Comparison of ENCODE assay signal across 12 cellular contexts in genomic region chr5:157486861-157487260, GRCh38. TPM values are rescaled to one million over a fixed set of nuclear protein-coding genes. Genes with fewer than 3 reads are reported as not detected.
DNase-seq lines count a peak whose midpoint lies in the region; ATAC-seq and TF ChIP-seq lines count a peak whose summit lies in the region.
"Had no signal": no experiment of that assay in that cellular context is flagged by ENCODE, and none has a peak within 500 bp of the region (broad histone marks: within the 10 kb centered on the region; RNA-seq: fewer than 3 reads in every experiment).

No MANE protein-coding gene starts in this region.

- CTCF ChIA-PET in CD4-positive, alpha-beta memory T cell (lab: Charles Lee; ENCODE audit: partially characterized antibody) = interaction anchor here (0.9 to 3.6 kb wide), 6 partner anchors 11 to 257 kb away, joined by 3 to 18 read pairs (median 6); partner anchors contain the start of gene LSM11

- H3K9me3 ChIP-seq in CD4-positive, alpha-beta memory T cell (ENCODE audit: control insufficient read depth in 1 of 2, low read length in 2 of 2) = no peaks in the 10 kb centered on the region
- no peaks in the 10 kb centered on the region for H3K9me3 ChIP-seq in H9 (ENCODE audit: control insufficient read depth, low read depth, low read length)
- H3K9me3 ChIP-seq: tibial artery had no signal

- H3K56ac ChIP-seq in H9 (ENCODE audit: insufficient read length, low read depth, low read length) = no peak overlapping the region

- WGBS in H9 (ENCODE audit: extremely low coverage, insufficient read length, low lambda C conversion rate) = no CpG with 5 or more reads among the region's 3 CpGs

- H2BK20ac ChIP-seq in H9 (ENCODE audit: low read depth, low read length, poor library complexity, severe bottlenecking) = no peak overlapping the region

- H2BK15ac ChIP-seq in H9 (ENCODE audit: low read depth, low read length) = no peak overlapping the region

- no peak overlapping the region for H3K14ac ChIP-seq in H9 (ENCODE audit: insufficient read depth, low read length)

- H3T11ph ChIP-seq in H9 (ENCODE audit: low read length) = no peak overlapping the region

- H3K9me3 Mint-ChIP-seq in CD4-positive, alpha-beta memory T cell = peaks cover 0 to 2% (median 0%) of the 10 kb centered on the region in 8 donors
- no peaks in the 10 kb centered on the region for H3K9me3 Mint-ChIP-seq in activated T-helper 17 cell treated with anti-CD3 and anti-CD28 coated beads, Interleukin-2, amount 50 U/mL, for 72 hours
- H3K9me3 Mint-ChIP-seq in H9 = no peaks in the 10 kb centered on the region

- no peak overlapping the region for H4K5ac ChIP-seq in H9 (ENCODE audit: insufficient read length, low read depth, low read length)

- no peak overlapping the region for H2AFZ ChIP-seq in H9 (ENCODE audit: low read length)

- peak overlapping the region; percentile 34 for H3K27ac ChIP-seq in CD4-positive, alpha-beta memory T cell (ENCODE audit: low read depth, low read length)
- no peak overlapping the region for H3K27ac ChIP-seq in H9 (ENCODE audit: insufficient read length, low read depth, low read length)
- H3K27ac ChIP-seq: tibial artery had no signal

- no peak overlapping the region for H3K23ac ChIP-seq in H9 (ENCODE audit: insufficient read length, low read depth, low read length)

- H3K36me3 Mint-ChIP-seq in CD4-positive, alpha-beta memory T cell = peaks cover 72 to 88% of the 10 kb centered on the region in 2 donors
- peaks cover 100% of the 10 kb centered on the region for H3K36me3 Mint-ChIP-seq in activated T-helper 17 cell treated with anti-CD3 and anti-CD28 coated beads, Interleukin-2, amount 50 U/mL, for 72 hours (ENCODE audit: low read depth)
- peaks cover 3 to 27% (median 17%) of the 10 kb centered on the region in 3 experiments; a peak in 6 of 7 replicates for H3K36me3 Mint-ChIP-seq in H9 (ENCODE audit: insufficient read depth in 1 of 3, low read depth in 3 of 3)

- H3K4me2 ChIP-seq in H9 (ENCODE audit: insufficient read depth, insufficient read length, low read length) = no peak overlapping the region

- DNase-seq in CD4-positive, alpha-beta memory T cell = no peak
- DNase-seq in DMS53 treated with DMSO at 0.1 percent for 48 hours (lab: John Stamatoyannopoulos, UW; ENCODE audit: unreplicated experiment) (no peak), H9 (no peak), DMS79 treated with DMSO at 0.1 percent for 48 hours (lab: John Stamatoyannopoulos, UW) (no peak)
- DNase-seq: midbrain, NCI-H1930, tibial artery had no signal

- peaks cover 22 to 32% (median 26%) of the 10 kb centered on the region in 4 donors for H3K4me1 Mint-ChIP-seq in CD4-positive, alpha-beta memory T cell
- peaks cover 10% of the 10 kb centered on the region for H3K4me1 Mint-ChIP-seq in activated T-helper 17 cell treated with anti-CD3 and anti-CD28 coated beads, Interleukin-2, amount 50 U/mL, for 72 hours
- H3K4me1 Mint-ChIP-seq in H9 = no peaks in the 10 kb centered on the region

- H4K20me1 ChIP-seq in H9 (ENCODE audit: control insufficient read depth, insufficient read depth, insufficient read length) = no peaks in the 10 kb centered on the region

- no peak overlapping the region for H4K8ac ChIP-seq in H9 (replicated peaks; ENCODE audit: insufficient read length, low read depth, low read length)

- H3K4me3 Mint-ChIP-seq in CD4-positive, alpha-beta memory T cell = peak overlapping the region in 5 of 8 donors; percentile 18 to 59 (median 34)
- H3K4me3 Mint-ChIP-seq in activated T-helper 17 cell treated with anti-CD3 and anti-CD28 coated beads, Interleukin-2, amount 50 U/mL, for 72 hours = no peak overlapping the region
- no peak overlapping the region for H3K4me3 Mint-ChIP-seq in H9

- H4K91ac ChIP-seq in H9 (ENCODE audit: insufficient read length, low read depth, low read length) = no peak overlapping the region

- no peak for TF ChIP-seq CTCF in H9 (conservative IDR thresholded peaks at IDR 0.05)

- ATAC-seq in GM18873 (IDR thresholded peaks at IDR 0.05; ENCODE audit: low FRiP score, unreplicated experiment) = peak; percentile 34
- peak; percentile 53 for ATAC-seq in HG02852 (IDR thresholded peaks at IDR 0.05; ENCODE audit: unreplicated experiment)
- no peak for ATAC-seq in activated T-helper 17 cell treated with anti-CD3 and anti-CD28 coated beads, Interleukin-2, amount 50 U/mL, for 72 hours (replicated peaks)
- ATAC-seq in GM18907 (IDR thresholded peaks at IDR 0.05; ENCODE audit: unreplicated experiment) = no peak

- H2BK5ac ChIP-seq in H9 (ENCODE audit: insufficient read length, low read length) = no peak overlapping the region

- intact Hi-C loops in CD4-positive, alpha-beta memory T cell (cut with micrococcal nuclease) = no loop called here

- no peak overlapping the region for H2BK12ac ChIP-seq in H9 (ENCODE audit: insufficient read length, low read depth, low read length)

- no peaks in the 10 kb centered on the region for H3K27me3 Mint-ChIP-seq in CD4-positive, alpha-beta memory T cell
- no peaks in the 10 kb centered on the region for H3K27me3 Mint-ChIP-seq in activated T-helper 17 cell treated with anti-CD3 and anti-CD28 coated beads, Interleukin-2, amount 50 U/mL, for 72 hours
- no peaks in the 10 kb centered on the region for H3K27me3 Mint-ChIP-seq in H9 (ENCODE audit: low read depth)

- peak overlapping the region; percentile 36 to 95 (median 83) for H3K27ac Mint-ChIP-seq in CD4-positive, alpha-beta memory T cell
- H3K27ac Mint-ChIP-seq in activated T-helper 17 cell treated with anti-CD3 and anti-CD28 coated beads, Interleukin-2, amount 50 U/mL, for 72 hours = peak overlapping the region; percentile 46
- no peak overlapping the region for H3K27ac Mint-ChIP-seq in H9

- H3K36me3 ChIP-seq in CD4-positive, alpha-beta memory T cell (ENCODE audit: insufficient read depth, low read length) = peaks cover 72% of the 10 kb centered on the region

- no peaks in the 10 kb centered on the region for H3K79me1 ChIP-seq in H9 (ENCODE audit: insufficient read depth, low read depth, low read length, poor library complexity, severe bottlenecking)

- no peaks in the 10 kb centered on the region for H3K23me2 ChIP-seq in H9 (ENCODE audit: insufficient read length, low read depth, low read length, poor library complexity, severe bottlenecking)

- H3K79me2 ChIP-seq in H9 (ENCODE audit: insufficient read depth, low read length) = no peaks in the 10 kb centered on the region

- H2BK120ac ChIP-seq in H9 (ENCODE audit: low read depth, low read length, poor library complexity, severe bottlenecking) = no peak overlapping the region

- no peaks in the 10 kb centered on the region for H3K27me3 ChIP-seq in CD4-positive, alpha-beta memory T cell (ENCODE audit: insufficient read depth, low read length)
- H3K27me3 ChIP-seq in H9 (ENCODE audit: insufficient read depth, low read length) = no peaks in the 10 kb centered on the region
- H3K27me3 ChIP-seq: tibial artery had no signal

- no peak overlapping the region for H3K4ac ChIP-seq in H9 (ENCODE audit: low read depth, low read length)

- no peak overlapping the region for H2AK5ac ChIP-seq in H9 (ENCODE audit: insufficient read length, low read length)

- POLR2A ChIA-PET in CD4-positive, alpha-beta memory T cell (lab: Charles Lee; ENCODE audit: partially characterized antibody) = interaction anchor here (1.0 kb wide), 1 partner anchor 15 kb away, joined by 3 read pairs; no protein-coding TSS in a partner anchor

- peaks cover 24% of the 10 kb centered on the region for H3K4me1 ChIP-seq in CD4-positive, alpha-beta memory T cell (ENCODE audit: insufficient read depth, low read length)
- no peaks in the 10 kb centered on the region for H3K4me1 ChIP-seq in H9 (ENCODE audit: insufficient read depth, low read length)
- H3K4me1 ChIP-seq: tibial artery had no signal

- no peak overlapping the region for H3K18ac ChIP-seq in H9 (ENCODE audit: insufficient read length, low read depth, low read length)

- H3K4me3 ChIP-seq in CD4-positive, alpha-beta memory T cell (ENCODE audit: low read length in 2 of 2) = no peak overlapping the region
- H3K4me3 ChIP-seq: tibial artery had no signal

- no peak overlapping the region for H3K9ac ChIP-seq in H9 (ENCODE audit: extremely low read depth, insufficient read length, low read length)

RNA-seq across cellular contexts. Expression of gene NIPAL4, which starts 26.8 kb away (rescaled TPM):
- total RNA-seq in CD4-positive, alpha-beta memory T cell = not detected
- polyA plus RNA-seq in CD4-positive, alpha-beta memory T cell = not detected
- under 1 TPM; 0.65 to 0.90 TPM for total RNA-seq in activated T-helper 17 cell treated with anti-CD3 and anti-CD28 coated beads, Interleukin-2, amount 50 U/mL, for 72 hours
- total RNA-seq in H9 (2021) = not detected in 2 replicates
- total RNA-seq: SK-MEL-5 had no signal

Comparison
In these comparisons a context has a peak if more than half of its experiments do, and no peak if none do; other contexts are left out.
1. H3K27ac Mint-ChIP-seq: peak in CD4-positive, alpha-beta memory T cell (7 of 7) and activated T-helper 17 cell treated with anti-CD3 and anti-CD28 coated beads, Interleukin-2, amount 50 U/mL, for 72 hours (single experiment); none in H9 (0 of 3).
2. H3K4me3 Mint-ChIP-seq: peak in CD4-positive, alpha-beta memory T cell (5 of 8); none in activated T-helper 17 cell treated with anti-CD3 and anti-CD28 coated beads, Interleukin-2, amount 50 U/mL, for 72 hours (single experiment) and H9 (0 of 2).
3. ATAC-seq: peak in GM18873 (single experiment) and HG02852 (single experiment); none in activated T-helper 17 cell treated with anti-CD3 and anti-CD28 coated beads, Interleukin-2, amount 50 U/mL, for 72 hours (single experiment) and GM18907 (single experiment).